22 cellular contexts compared by ENCODE assay signal in genomic region chr17:16534236-16534635, GRCh38.
"Had no signal": no experiment of that assay in that cellular context is flagged by ENCODE, and none has a peak within 500 bp of the region (broad histone marks: within the 10 kb centered on the region; RNA-seq: fewer than 3 reads in every experiment).

No MANE protein-coding gene starts in this region.

- ATAC-seq: heart left ventricle; natural killer cell treated with Interleukin-12 subunit alpha and Interleukin-12 subunit beta and Interleukin-15 and Interleukin-18, amount 100 ng/mL, for 72 hours; stimulated activated effector memory CD8-positive, alpha-beta T cell treated with anti-CD3 and anti-CD28 coated beads, Interleukin-12 subunit alpha, Interleukin-12 subunit beta, amount 100 ng/mL, for 72 hours; stimulated activated naive CD8-positive, alpha-beta T cell treated with anti-CD3 and anti-CD28 coated beads, Interleukin-15, Interleukin-2, amounts not matched to agents 100 U/mL and 50 U/mL, for 24 hours had no signal

- H3K27me3 ChIP-seq: dorsolateral prefrontal cortex, right atrium auricular region, upper lobe of left lung had no signal

- H3K36me3 ChIP-seq: heart left ventricle, neutrophil, right atrium auricular region, sigmoid colon, suprapubic skin, tibial artery, upper lobe of left lung had no signal

- H3K9me3 ChIP-seq: heart left ventricle, neutrophil, right atrium auricular region, sigmoid colon, suprapubic skin, tibial artery, upper lobe of left lung had no signal

- H3K36me3 Mint-ChIP-seq: natural killer cell treated with Interleukin-12 subunit alpha and Interleukin-12 subunit beta and Interleukin-15 and Interleukin-18, amount 100 ng/mL, for 72 hours had no signal

- DNase-seq: cortex of kidney; dorsolateral prefrontal cortex; effector CD8-positive, alpha-beta T cell; foreskin melanocyte; heart left ventricle; hypothalamus; kidney glomerular epithelial cell; mammary epithelial cell; posterior cingulate gyrus; sigmoid colon; stimulated activated CD4-positive, alpha-beta T cell treated with anti-CD3 and anti-CD28 coated beads, Interleukin-4, amount 100 ng/mL, for 1 hour; stimulated activated CD8-positive, alpha-beta memory T cell treated with anti-CD3 and anti-CD28 coated beads, Interleukin-4, amount 100 ng/mL, for 48 hours; stimulated activated naive CD8-positive, alpha-beta T cell treated with anti-CD3 and anti-CD28 coated beads, Interleukin-15, Interleukin-2, amounts not matched to agents 100 U/mL and 50 U/mL, for 24 hours; tibial artery; upper lobe of left lung had no signal

- H3K27ac ChIP-seq: neutrophil, right atrium auricular region, sigmoid colon, suprapubic skin, tibial artery, upper lobe of left lung had no signal

- H3K9me3 Mint-ChIP-seq: central memory CD8-positive, alpha-beta T cell; natural killer cell treated with Interleukin-12 subunit alpha and Interleukin-12 subunit beta and Interleukin-15 and Interleukin-18, amount 100 ng/mL, for 72 hours; stimulated activated effector memory CD8-positive, alpha-beta T cell treated with anti-CD3 and anti-CD28 coated beads, Interleukin-12 subunit alpha, Interleukin-12 subunit beta, amount 100 ng/mL, for 72 hours had no signal

- FAIRE-seq: islet of Langerhans had no signal

- H3K4me3 ChIP-seq: sigmoid colon, tibial artery had no signal
